In genomic region chr16:2149630-2150417, GRCh38 we compare ENCODE assay signal across 9 cellular contexts. TPM values are rescaled to one million over a fixed set of nuclear protein-coding genes. Genes with fewer than 3 reads are reported as not detected.
DNase-seq lines count a peak whose midpoint lies in the region; ATAC-seq and TF ChIP-seq lines count a peak whose summit lies in the region.
"Had no signal": no experiment of that assay in that cellular context is flagged by ENCODE, and none has a peak within 500 bp of the region (broad histone marks: within the 10 kb centered on the region; RNA-seq: fewer than 3 reads in every experiment).

No MANE protein-coding gene starts in this region.

- peaks cover 38% of the 10 kb centered on the region for H3K4me1 Mint-ChIP-seq in CD8-positive, alpha-beta T cell (ENCODE audit: low read depth)
- peaks cover 10% of the 10 kb centered on the region for H3K4me1 Mint-ChIP-seq in activated T-helper 1 cell treated with anti-CD3 and anti-CD28 coated beads, Interleukin-12 subunit alpha, Interleukin-12 subunit beta, Interleukin-2, Interleukin-4 antibody, amounts not matched to agents 30 ng/mL and 10 ng/mL and 1 ng/mL, durations not matched to agents 14 hours and 24 hours and 36 hours (ENCODE audit: low read depth)

- ATAC-seq in CD8-positive, alpha-beta T cell = no peak
- no peak for ATAC-seq in GM18861 (IDR thresholded peaks at IDR 0.05; ENCODE audit: unreplicated experiment)

- POLR2A ChIA-PET in CD8-positive, alpha-beta T cell (lab: Charles Lee) = interaction anchor here (1.4 kb wide), 1 partner anchor 10 kb away, joined by 4 read pairs; no protein-coding TSS in a partner anchor

- no peak for DNase-seq in CD8-positive, alpha-beta T cell
- DNase-seq in activated T-helper 1 cell treated with anti-CD3 and anti-CD28 coated beads, Interleukin-12 subunit alpha, Interleukin-12 subunit beta, Interleukin-2, Interleukin-4 antibody, amounts not matched to agents 30 ng/mL and 10 ng/mL and 1 ng/mL, durations not matched to agents 14 hours and 24 hours and 36 hours (ENCODE audit: low spot score) = no peak
- DNase-seq in hepatic stellate cell (ENCODE audit: low spot score) (no peak), NCI-H1417 treated with DMSO at 0.1 percent for 48 hours (lab: John Stamatoyannopoulos, UW) (no peak)
- DNase-seq in activated CD4-positive, CD25-positive, alpha-beta regulatory T cell treated with anti-CD3 and anti-CD28 coated beads, Interleukin-2, amount 50 U/mL, for 72 hours = no peak

- CTCF ChIA-PET in CD8-positive, alpha-beta T cell (lab: Charles Lee) = interaction anchor here (0.6 to 7.6 kb wide), 2 partner anchors 11 to 450 kb away, joined by 3 to 86 read pairs; no protein-coding TSS in a partner anchor

- H3K9me3 ChIP-seq in CD8-positive, alpha-beta T cell (ENCODE audit: low read length) = no peaks in the 10 kb centered on the region
- no peaks in the 10 kb centered on the region for H3K9me3 ChIP-seq in HUES48 (ENCODE audit: control insufficient read depth, insufficient read depth, low read length)
- H3K9me3 ChIP-seq in mucosa of stomach (ENCODE audit: control insufficient read depth, low read length) = no peaks in the 10 kb centered on the region

- H3K27ac Mint-ChIP-seq in CD8-positive, alpha-beta T cell = no peak overlapping the region
- H3K27ac Mint-ChIP-seq in activated T-helper 1 cell treated with anti-CD3 and anti-CD28 coated beads, Interleukin-12 subunit alpha, Interleukin-12 subunit beta, Interleukin-2, Interleukin-4 antibody, amounts not matched to agents 30 ng/mL and 10 ng/mL and 1 ng/mL, durations not matched to agents 14 hours and 24 hours and 36 hours = peak overlapping the region; percentile 23

- H3K27ac ChIP-seq in CD8-positive, alpha-beta T cell (ENCODE audit: low read depth, low read length) = no peak overlapping the region
- H3K27ac ChIP-seq in HUES48 (ENCODE audit: low read depth, low read length) = peak overlapping the region; percentile 97

- intact Hi-C loops in CD8-positive, alpha-beta T cell (cut with DNase I, micrococcal nuclease) = loop anchor here in 1 of 2 experiments (5.0 kb wide), 1 partner anchor 288 kb away; no protein-coding TSS in a partner anchor
- intact Hi-C loops in activated T-helper 1 cell treated with anti-CD3 and anti-CD28 coated beads, Interleukin-12 subunit alpha, Interleukin-12 subunit beta, Interleukin-2, Interleukin-4 antibody, amounts not matched to agents 30 ng/mL and 10 ng/mL and 1 ng/mL, durations not matched to agents 14 hours and 24 hours and 36 hours (cut with micrococcal nuclease) = no loop called here

- H3K9ac ChIP-seq in HUES48 (ENCODE audit: low read depth, low read length) = peak overlapping the region; percentile 27
- peak overlapping the region; percentile 34 for H3K9ac ChIP-seq in mucosa of stomach (ENCODE audit: low read length)

- H3K9me3 Mint-ChIP-seq in CD8-positive, alpha-beta T cell = no peaks in the 10 kb centered on the region
- H3K9me3 Mint-ChIP-seq in activated T-helper 1 cell treated with anti-CD3 and anti-CD28 coated beads, Interleukin-12 subunit alpha, Interleukin-12 subunit beta, Interleukin-2, Interleukin-4 antibody, amounts not matched to agents 30 ng/mL and 10 ng/mL and 1 ng/mL, durations not matched to agents 14 hours and 24 hours and 36 hours = no peaks in the 10 kb centered on the region

- peaks cover 63% of the 10 kb centered on the region for H3K4me1 ChIP-seq in CD8-positive, alpha-beta T cell (ENCODE audit: insufficient read depth, low read length)
- H3K4me1 ChIP-seq in HUES48 (ENCODE audit: control insufficient read depth, insufficient read depth, low read length) = peaks cover 21% of the 10 kb centered on the region
- peaks cover 66% of the 10 kb centered on the region for H3K4me1 ChIP-seq in mucosa of stomach (ENCODE audit: control insufficient read depth, insufficient read depth, low read length)

- no peak for TF ChIP-seq CTCF in CD8-positive, alpha-beta T cell (IDR thresholded peaks at IDR 0.05)

- peak overlapping the region; percentile 22 for H3K4me3 Mint-ChIP-seq in CD8-positive, alpha-beta T cell
- H3K4me3 Mint-ChIP-seq in activated T-helper 1 cell treated with anti-CD3 and anti-CD28 coated beads, Interleukin-12 subunit alpha, Interleukin-12 subunit beta, Interleukin-2, Interleukin-4 antibody, amounts not matched to agents 30 ng/mL and 10 ng/mL and 1 ng/mL, durations not matched to agents 14 hours and 24 hours and 36 hours = peak overlapping the region; percentile 60

- no peaks in the 10 kb centered on the region for H3K27me3 ChIP-seq in CD8-positive, alpha-beta T cell (ENCODE audit: insufficient read depth, low read length)
- H3K27me3 ChIP-seq in HUES48 (ENCODE audit: control insufficient read depth, insufficient read depth, low read length) (no peaks in the 10 kb centered on the region), mucosa of stomach (ENCODE audit: control insufficient read depth, insufficient read depth, low read length) (no peaks in the 10 kb centered on the region)

- peaks cover 20% of the 10 kb centered on the region for H3K36me3 Mint-ChIP-seq in CD8-positive, alpha-beta T cell
- peaks cover 19% of the 10 kb centered on the region for H3K36me3 Mint-ChIP-seq in activated T-helper 1 cell treated with anti-CD3 and anti-CD28 coated beads, Interleukin-12 subunit alpha, Interleukin-12 subunit beta, Interleukin-2, Interleukin-4 antibody, amounts not matched to agents 30 ng/mL and 10 ng/mL and 1 ng/mL, durations not matched to agents 14 hours and 24 hours and 36 hours (ENCODE audit: low read depth)

- no peaks in the 10 kb centered on the region for H3K36me3 ChIP-seq in CD8-positive, alpha-beta T cell (ENCODE audit: insufficient read depth, low read length)
- H3K36me3 ChIP-seq in HUES48 (ENCODE audit: control insufficient read depth, insufficient read depth, low read length) (peaks cover 32% of the 10 kb centered on the region), mucosa of stomach (ENCODE audit: control insufficient read depth, insufficient read depth, low read length) (no peaks in the 10 kb centered on the region)

- no peak overlapping the region for H3K4me3 ChIP-seq in CD8-positive, alpha-beta T cell (ENCODE audit: low read depth, low read length)
- H3K4me3 ChIP-seq in HUES48 (ENCODE audit: low read depth, low read length) (peak overlapping the region; percentile 68), mucosa of stomach (ENCODE audit: low read length) (no peak overlapping the region)

- no peaks in the 10 kb centered on the region for H3K27me3 Mint-ChIP-seq in CD8-positive, alpha-beta T cell (ENCODE audit: low read depth)
- peaks cover 5% of the 10 kb centered on the region for H3K27me3 Mint-ChIP-seq in activated T-helper 1 cell treated with anti-CD3 and anti-CD28 coated beads, Interleukin-12 subunit alpha, Interleukin-12 subunit beta, Interleukin-2, Interleukin-4 antibody, amounts not matched to agents 30 ng/mL and 10 ng/mL and 1 ng/mL, durations not matched to agents 14 hours and 24 hours and 36 hours (ENCODE audit: insufficient read depth)

RNA-seq across cellular contexts. Expression of gene RAB26, which starts 1.4 kb away (rescaled TPM):
- not detected for total RNA-seq in CD8-positive, alpha-beta T cell
- 0.24 and 0.70 TPM in 2 replicates for total RNA-seq in activated T-helper 1 cell treated with anti-CD3 and anti-CD28 coated beads, Interleukin-12 subunit alpha, Interleukin-12 subunit beta, Interleukin-2, Interleukin-4 antibody, amounts not matched to agents 30 ng/mL and 10 ng/mL and 1 ng/mL, durations not matched to agents 14 hours and 24 hours and 36 hours
- total RNA-seq: T-helper 2 cell treated with Interferon-gamma antibody and Interleukin-4, amounts not matched to agents 100 ng/mL and 5 ng/mL, for 36 hours had no signal

RNA-seq across cellular contexts. Expression of gene TRAF7, which starts 5.8 kb away (rescaled TPM):
- 10 to 100 TPM; 21.4 to 21.8 TPM for total RNA-seq in CD8-positive, alpha-beta T cell
- total RNA-seq in activated T-helper 1 cell treated with anti-CD3 and anti-CD28 coated beads, Interleukin-12 subunit alpha, Interleukin-12 subunit beta, Interleukin-2, Interleukin-4 antibody, amounts not matched to agents 30 ng/mL and 10 ng/mL and 1 ng/mL, durations not matched to agents 14 hours and 24 hours and 36 hours = 70.4 and 73.1 TPM in 2 replicates

RNA-seq across cellular contexts. Expression of gene PKD1, which starts 14.1 kb away (rescaled TPM):
- total RNA-seq in CD8-positive, alpha-beta T cell = 10 to 100 TPM; 90.7 to 95.2 TPM
- total RNA-seq in activated T-helper 1 cell treated with anti-CD3 and anti-CD28 coated beads, Interleukin-12 subunit alpha, Interleukin-12 subunit beta, Interleukin-2, Interleukin-4 antibody, amounts not matched to agents 30 ng/mL and 10 ng/mL and 1 ng/mL, durations not matched to agents 14 hours and 24 hours and 36 hours = 92.5 and 104 TPM in 2 replicates

RNA-seq across cellular contexts. Expression of gene CASKIN1, which starts 46.6 kb away (rescaled TPM):
- under 1 TPM; 0.06 to 0.08 TPM for total RNA-seq in CD8-positive, alpha-beta T cell
- 1.0 and 1.2 TPM in 2 replicates for total RNA-seq in activated T-helper 1 cell treated with anti-CD3 and anti-CD28 coated beads, Interleukin-12 subunit alpha, Interleukin-12 subunit beta, Interleukin-2, Interleukin-4 antibody, amounts not matched to agents 30 ng/mL and 10 ng/mL and 1 ng/mL, durations not matched to agents 14 hours and 24 hours and 36 hours

RNA-seq across cellular contexts. Expression of gene MLST8, which starts 55.4 kb away (rescaled TPM):
- 10 to 100 TPM; 29.9 to 30.8 TPM for total RNA-seq in CD8-positive, alpha-beta T cell
- total RNA-seq in activated T-helper 1 cell treated with anti-CD3 and anti-CD28 coated beads, Interleukin-12 subunit alpha, Interleukin-12 subunit beta, Interleukin-2, Interleukin-4 antibody, amounts not matched to agents 30 ng/mL and 10 ng/mL and 1 ng/mL, durations not matched to agents 14 hours and 24 hours and 36 hours = 57.0 and 61.9 TPM in 2 replicates
